ENCODE assay signal across 14 cellular contexts in genomic region chr1:9761855-9762254, GRCh38.
"Had no signal": no experiment of that assay in that cellular context is flagged by ENCODE, and none has a peak within 500 bp of the region (broad histone marks: within the 10 kb centered on the region; RNA-seq: fewer than 3 reads in every experiment).

No MANE protein-coding gene starts in this region.

- H3K9me3 ChIP-seq: right atrium auricular region had no signal

- H3K27ac ChIP-seq: right atrium auricular region had no signal

- H3K27me3 ChIP-seq: right atrium auricular region had no signal

- ATAC-seq: natural killer cell treated with Interleukin-12 subunit alpha and Interleukin-12 subunit beta and Interleukin-15 and Interleukin-18, amount 100 ng/mL, for 72 hours; stimulated activated naive CD8-positive, alpha-beta T cell treated with anti-CD3 and anti-CD28 coated beads, Interleukin-15, amount 100 ng/mL, for 72 hours had no signal

- H3K4me3 Mint-ChIP-seq: activated CD4-positive, alpha-beta T cell treated with anti-CD3 and anti-CD28 coated beads, Interleukin-2, amount 10 ng/mL, durations not matched to agents 7 days and 5 days; activated naive CD8-positive, alpha-beta T cell treated with anti-CD3 and anti-CD28 coated beads, Interleukin-2, amount 10 ng/mL, durations not matched to agents 7 days and 5 days; brain; natural killer cell treated with Interleukin-12 subunit alpha and Interleukin-12 subunit beta and Interleukin-15 and Interleukin-18, amount 100 ng/mL, for 72 hours; stimulated activated naive CD8-positive, alpha-beta T cell treated with anti-CD3 and anti-CD28 coated beads, Interleukin-15, amount 100 ng/mL, for 72 hours; T-helper 2 cell treated with Interferon-gamma antibody and Interleukin-4, amounts not matched to agents 5 μg/mL and 100 μg/mL, for 36 hours; type B pancreatic cell had no signal

- H3K27ac Mint-ChIP-seq: activated CD4-positive, alpha-beta T cell treated with anti-CD3 and anti-CD28 coated beads, Interleukin-2, amount 10 ng/mL, durations not matched to agents 7 days and 5 days; activated naive CD8-positive, alpha-beta T cell treated with anti-CD3 and anti-CD28 coated beads, Interleukin-2, amount 10 ng/mL, durations not matched to agents 7 days and 5 days; brain; natural killer cell treated with Interleukin-12 subunit alpha and Interleukin-12 subunit beta and Interleukin-15 and Interleukin-18, amount 100 ng/mL, for 72 hours; T-helper 2 cell treated with Interferon-gamma antibody and Interleukin-4, amounts not matched to agents 5 μg/mL and 100 μg/mL, for 36 hours; type B pancreatic cell had no signal

- DNase-seq: activated CD4-positive, alpha-beta T cell treated with anti-CD3 and anti-CD28 coated beads, Interleukin-2, amount 10 ng/mL, durations not matched to agents 7 days and 5 days; activated CD8-positive, alpha-beta memory T cell treated with anti-CD3 and anti-CD28 coated beads, Interleukin-2, amount 50 U/mL, for 48 hours; activated naive CD8-positive, alpha-beta T cell treated with anti-CD3 and anti-CD28 coated beads, Interleukin-2, amount 10 ng/mL, durations not matched to agents 7 days and 5 days; central memory CD4-positive, alpha-beta T cell; effector memory CD4-positive, alpha-beta T cell; foreskin melanocyte; mesendoderm; stimulated activated naive CD8-positive, alpha-beta T cell treated with anti-CD3 and anti-CD28 coated beads, Interleukin-15, amount 100 ng/mL, for 72 hours had no signal

- H3K36me3 Mint-ChIP-seq: natural killer cell treated with Interleukin-12 subunit alpha and Interleukin-12 subunit beta and Interleukin-15 and Interleukin-18, amount 100 ng/mL, for 72 hours had no signal

- H3K36me3 ChIP-seq: right atrium auricular region had no signal

- H3K4me3 ChIP-seq: right atrium auricular region, smooth muscle cell had no signal

- H3K9me3 Mint-ChIP-seq: activated CD4-positive, alpha-beta T cell treated with anti-CD3 and anti-CD28 coated beads, Interleukin-2, amount 10 ng/mL, durations not matched to agents 7 days and 5 days; activated naive CD8-positive, alpha-beta T cell treated with anti-CD3 and anti-CD28 coated beads, Interleukin-2, amount 10 ng/mL, durations not matched to agents 7 days and 5 days; natural killer cell treated with Interleukin-12 subunit alpha and Interleukin-12 subunit beta and Interleukin-15 and Interleukin-18, amount 100 ng/mL, for 72 hours; stimulated activated naive CD8-positive, alpha-beta T cell treated with anti-CD3 and anti-CD28 coated beads, Interleukin-15, amount 100 ng/mL, for 72 hours; T-helper 2 cell treated with Interferon-gamma antibody and Interleukin-4, amounts not matched to agents 5 μg/mL and 100 μg/mL, for 36 hours; type B pancreatic cell had no signal

- H3K27me3 Mint-ChIP-seq: activated CD4-positive, alpha-beta T cell treated with anti-CD3 and anti-CD28 coated beads, Interleukin-2, amount 10 ng/mL, durations not matched to agents 7 days and 5 days; activated naive CD8-positive, alpha-beta T cell treated with anti-CD3 and anti-CD28 coated beads, Interleukin-2, amount 10 ng/mL, durations not matched to agents 7 days and 5 days; brain; natural killer cell treated with Interleukin-12 subunit alpha and Interleukin-12 subunit beta and Interleukin-15 and Interleukin-18, amount 100 ng/mL, for 72 hours; stimulated activated naive CD8-positive, alpha-beta T cell treated with anti-CD3 and anti-CD28 coated beads, Interleukin-15, amount 100 ng/mL, for 72 hours; type B pancreatic cell had no signal
